ENCODE assay signal across 13 cellular contexts in the genomic region with DNA sequence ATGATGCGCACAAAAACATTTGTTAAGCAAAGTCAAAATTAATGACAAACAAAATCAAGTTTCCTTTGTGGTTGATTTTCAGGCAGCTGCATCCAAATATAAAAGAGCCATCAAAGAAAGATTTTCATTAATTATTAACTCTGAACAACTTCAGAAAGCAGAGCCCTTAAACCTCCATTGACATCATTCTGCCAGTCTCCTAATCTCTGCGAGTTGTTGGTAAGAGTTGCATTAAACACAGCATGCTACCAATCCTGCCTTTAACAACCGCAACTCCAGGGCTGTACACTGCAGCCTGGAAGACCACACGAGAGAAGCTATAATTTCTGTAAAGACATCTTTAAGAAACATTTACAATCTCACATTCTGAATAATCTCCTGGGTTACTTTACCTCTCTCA.
DNase-seq lines count a peak whose midpoint lies in the region; ATAC-seq and TF ChIP-seq lines count a peak whose summit lies in the region.
"Had no signal": no experiment of that assay in that cellular context is flagged by ENCODE, and none has a peak within 500 bp of the region (broad histone marks: within the 10 kb centered on the region; RNA-seq: fewer than 3 reads in every experiment).

No MANE protein-coding gene starts in this region.

- no peaks in the 10 kb centered on the region for H3K27me3 ChIP-seq in CD8-positive, alpha-beta T cell (ENCODE audit: insufficient read depth, low read length)
- H3K27me3 ChIP-seq: BLaER1 had no signal

- no peaks in the 10 kb centered on the region for H3K9me3 Mint-ChIP-seq in CD8-positive, alpha-beta T cell

- H3K27ac ChIP-seq in CD8-positive, alpha-beta T cell (ENCODE audit: low read depth, low read length): no peak overlapping the region
- H3K27ac ChIP-seq: BLaER1 had no signal

- TF ChIP-seq CTCF in CD8-positive, alpha-beta T cell (IDR thresholded peaks at IDR 0.05): no peak

- POLR2A ChIA-PET in CD8-positive, alpha-beta T cell (lab: Charles Lee): no interaction called here

- no peak overlapping the region for H3K4me3 Mint-ChIP-seq in CD8-positive, alpha-beta T cell
- H3K4me3 Mint-ChIP-seq: HFFc6 had no signal

- H3K36me3 ChIP-seq in CD8-positive, alpha-beta T cell (ENCODE audit: insufficient read depth, low read length): no peaks in the 10 kb centered on the region
- H3K36me3 ChIP-seq: BLaER1, HAP-1 had no signal

- H3K4me1 Mint-ChIP-seq in CD8-positive, alpha-beta T cell (ENCODE audit: low read depth): no peaks in the 10 kb centered on the region

- no peak for ATAC-seq in GM21576 (IDR thresholded peaks at IDR 0.05; ENCODE audit: unreplicated experiment)
- ATAC-seq in CD8-positive, alpha-beta T cell: no peak
- no peak for ATAC-seq in GM21447 (IDR thresholded peaks at IDR 0.05; ENCODE audit: unreplicated experiment)

- no peaks in the 10 kb centered on the region for H3K36me3 Mint-ChIP-seq in CD8-positive, alpha-beta T cell

- H3K27ac Mint-ChIP-seq in CD8-positive, alpha-beta T cell: no peak overlapping the region
- H3K27ac Mint-ChIP-seq: HFFc6 had no signal

- H3K27me3 Mint-ChIP-seq in CD8-positive, alpha-beta T cell (ENCODE audit: low read depth): no peaks in the 10 kb centered on the region

- DNase-seq in DMS114 treated with DMSO at 0.1 percent for 48 hours (lab: John Stamatoyannopoulos, UW; ENCODE audit: unreplicated experiment): peak; percentile 48
- peak; percentile 25 for DNase-seq in HT-29 (ENCODE audit: low spot score)
- peak; percentile 19 for DNase-seq in kidney tubule cell (ENCODE audit: low spot score)
- DNase-seq in CD8-positive, alpha-beta T cell: no peak
- DNase-seq: AML-193, DND-41, GDM1, GOT3, HFFc6 had no signal

- CTCF ChIA-PET in CD8-positive, alpha-beta T cell (lab: Charles Lee): no interaction called here

- intact Hi-C loops in CD8-positive, alpha-beta T cell (cut with DNase I, micrococcal nuclease): no loop called here

- H3K9me3 ChIP-seq in CD8-positive, alpha-beta T cell (ENCODE audit: low read length): no peaks in the 10 kb centered on the region
- H3K9me3 ChIP-seq: BLaER1, HAP-1 had no signal

- H3K4me3 ChIP-seq in CD8-positive, alpha-beta T cell (ENCODE audit: low read depth, low read length): no peak overlapping the region
- H3K4me3 ChIP-seq: BLaER1, HAP-1 had no signal

- H3K4me1 ChIP-seq in CD8-positive, alpha-beta T cell (ENCODE audit: insufficient read depth, low read length): no peaks in the 10 kb centered on the region
- H3K4me1 ChIP-seq: BLaER1 had no signal

Comparison
In these comparisons a context has a peak if more than half of its experiments do, and no peak if none do; other contexts are left out.
1. DNase-seq: peak in DMS114 treated with DMSO at 0.1 percent for 48 hours (single experiment), HT-29 (single experiment) and kidney tubule cell (single experiment); none in CD8-positive, alpha-beta T cell (0 of 7).